In the genomic region with DNA sequence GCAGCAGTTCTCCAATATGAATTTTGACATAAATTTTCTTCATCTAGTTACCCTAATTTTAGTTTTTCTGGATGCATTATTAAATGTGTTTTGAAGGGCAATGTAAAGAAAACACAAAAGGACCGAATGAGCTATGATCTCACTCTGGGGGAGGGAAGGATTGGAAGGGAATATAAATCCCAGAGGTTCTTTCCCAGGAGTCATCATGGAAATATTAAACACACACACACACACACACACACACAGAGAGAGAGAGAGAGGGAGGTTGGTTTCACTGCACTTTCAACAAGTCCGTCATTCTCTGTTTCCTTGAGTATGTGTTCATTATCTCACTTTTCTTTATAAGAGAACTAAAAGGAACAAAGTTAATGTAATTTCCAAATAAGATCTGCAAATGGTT, we compare ENCODE assay signal across 13 cellular contexts.
DNase-seq lines count a peak whose midpoint lies in the region; ATAC-seq and TF ChIP-seq lines count a peak whose summit lies in the region.
"Had no signal": no experiment of that assay in that cellular context is flagged by ENCODE, and none has a peak within 500 bp of the region (broad histone marks: within the 10 kb centered on the region; RNA-seq: fewer than 3 reads in every experiment).

No MANE protein-coding gene starts in this region.

- H3K27me3 ChIP-seq in PC-3 (ENCODE audit: low read length): no peaks in the 10 kb centered on the region
- H3K27me3 ChIP-seq: colonic mucosa had no signal

- TF ChIP-seq CTCF in PC-3 (conservative IDR thresholded peaks at IDR 0.05; ENCODE audit: low read depth, low read length) (no peak), nephron (IDR thresholded peaks at IDR 0.05; ENCODE audit: unreplicated experiment in 3 of 3) (no peak), GM13976 (IDR thresholded peaks at IDR 0.05; ENCODE audit: borderline replicate concordance, control extremely low read depth, extremely low read depth, insufficient read depth, missing control alignments) (no peak)

- H4K20me1 ChIP-seq in PC-3 (ENCODE audit: low read length): no peaks in the 10 kb centered on the region

- H2AFZ ChIP-seq in PC-3 (ENCODE audit: low read length): no peak overlapping the region

- peaks cover 5% of the 10 kb centered on the region; the same call in 1 of the 2 replicates for H3K36me3 ChIP-seq in PC-3 (ENCODE audit: low read depth, low read length)
- H3K36me3 ChIP-seq: colonic mucosa had no signal

- peaks cover 5% of the 10 kb centered on the region for H3K4me1 Mint-ChIP-seq in nephron
- no peaks in the 10 kb centered on the region for H3K4me1 Mint-ChIP-seq in stimulated activated memory B cell treated with anti-CD40 and anti-IgM and Interleukin-4, amounts not matched to agents 10 μg/mL and 1 μg/mL and 100 μg/mL, for 72 hours
- H3K4me1 Mint-ChIP-seq: activated T-helper 17 cell treated with anti-CD3 and anti-CD28 coated beads, Interleukin-2, amount 50 U/mL, for 72 hours; naive B cell; WTC11 had no signal

- no TSS peak for BruUV-seq in PC-3 (replicated peaks; lab: Mats Ljungman, UMichigan)

- peak overlapping the region; percentile 93 for H3K9ac ChIP-seq in PC-3 (ENCODE audit: low read length)

- no peaks in the 10 kb centered on the region for H3K27me3 Mint-ChIP-seq in nephron (ENCODE audit: low read depth)
- H3K27me3 Mint-ChIP-seq in stimulated activated memory B cell treated with anti-CD40 and anti-IgM and Interleukin-4, amounts not matched to agents 10 μg/mL and 1 μg/mL and 100 μg/mL, for 72 hours: no peaks in the 10 kb centered on the region

- intact Hi-C loops in PC-3 (cut with micrococcal nuclease): no loop called here

- CTCF ChIA-PET in PC-3 (lab: Charles Lee): interaction anchor here (1.0 to 1.1 kb wide), 2 partner anchors 21 to 71 kb away, joined by 3 read pairs; a partner anchor contains a TSS

- no peak overlapping the region for H3K4me3 Mint-ChIP-seq in nephron
- no peak overlapping the region for H3K4me3 Mint-ChIP-seq in stimulated activated memory B cell treated with anti-CD40 and anti-IgM and Interleukin-4, amounts not matched to agents 10 μg/mL and 1 μg/mL and 100 μg/mL, for 72 hours
- H3K4me3 Mint-ChIP-seq: activated T-helper 17 cell treated with anti-CD3 and anti-CD28 coated beads, Interleukin-2, amount 50 U/mL, for 72 hours; naive B cell; WTC11 had no signal

- H3K79me2 ChIP-seq in PC-3 (ENCODE audit: low read length): peaks cover 64% of the 10 kb centered on the region

- DNase-seq in Daoy (ENCODE audit: low read depth) (peak; percentile 94), PC-3 (peak; percentile 92), dermis microvascular lymphatic vessel endothelial cell (ENCODE audit: low read depth in 2 of 2) (peak; percentile 81 to 96), C1 segment of cervical spinal cord (lab: John Stamatoyannopoulos, UW) (no peak), GM13976 (ENCODE audit: low spot score) (no peak)
- DNase-seq: colonic mucosa, naive B cell, NCI-H2081 treated with DMSO at 0.1 percent for 48 hours had no signal

- ATAC-seq in PC-3 (peak; percentile 47), HG02588 (IDR thresholded peaks at IDR 0.05; ENCODE audit: unreplicated experiment) (no peak)
- no peak for ATAC-seq in stimulated activated memory B cell treated with anti-CD40 and anti-IgM and Interleukin-4, amounts not matched to agents 10 μg/mL and 1 μg/mL and 100 μg/mL, for 72 hours
- ATAC-seq: WTC11 had no signal

- H3K4me1 ChIP-seq in PC-3 (ENCODE audit: insufficient read depth, low read length): peaks cover 82% of the 10 kb centered on the region
- H3K4me1 ChIP-seq: colonic mucosa had no signal

- no peaks in the 10 kb centered on the region for H3K9me3 Mint-ChIP-seq in nephron
- peaks cover 6% of the 10 kb centered on the region for H3K9me3 Mint-ChIP-seq in stimulated activated memory B cell treated with anti-CD40 and anti-IgM and Interleukin-4, amounts not matched to agents 10 μg/mL and 1 μg/mL and 100 μg/mL, for 72 hours
- H3K9me3 Mint-ChIP-seq: activated T-helper 17 cell treated with anti-CD3 and anti-CD28 coated beads, Interleukin-2, amount 50 U/mL, for 72 hours had no signal

- peaks cover 16% of the 10 kb centered on the region for H3F3A ChIP-seq in PC-3 (ENCODE audit: low read length, unreplicated experiment)

- H3K4me3 ChIP-seq in PC-3 (ENCODE audit: low read length): peak overlapping the region; percentile 34; the same call in 1 of the 2 replicates
- H3K4me3 ChIP-seq: colonic mucosa had no signal

- peak overlapping the region; percentile 70 to 89 (median 78) for H3K27ac Mint-ChIP-seq in nephron
- H3K27ac Mint-ChIP-seq in stimulated activated memory B cell treated with anti-CD40 and anti-IgM and Interleukin-4, amounts not matched to agents 10 μg/mL and 1 μg/mL and 100 μg/mL, for 72 hours: no peak overlapping the region
- H3K27ac Mint-ChIP-seq: WTC11 had no signal

- H3K4me2 ChIP-seq in PC-3 (ENCODE audit: low read length): peak overlapping the region; percentile 74

- in situ Hi-C loops in GM13976 (cut with MboI; ENCODE audit: low sequenced_read_pairs, unreplicated experiment): no loop called here

- peak overlapping the region; percentile 98 for H3K27ac ChIP-seq in PC-3 (ENCODE audit: low read length)
- H3K27ac ChIP-seq: colonic mucosa had no signal

- H3K36me3 Mint-ChIP-seq in nephron (ENCODE audit: low read depth): no peaks in the 10 kb centered on the region
- H3K36me3 Mint-ChIP-seq in stimulated activated memory B cell treated with anti-CD40 and anti-IgM and Interleukin-4, amounts not matched to agents 10 μg/mL and 1 μg/mL and 100 μg/mL, for 72 hours: no peaks in the 10 kb centered on the region
- H3K36me3 Mint-ChIP-seq: naive B cell, WTC11 had no signal

- no peaks in the 10 kb centered on the region for H3K9me3 ChIP-seq in PC-3 (ENCODE audit: low read length)
- H3K9me3 ChIP-seq: colonic mucosa had no signal

- no peaks in the 10 kb centered on the region for H3K9me2 ChIP-seq in PC-3 (replicated peaks; ENCODE audit: low read length)

- POLR2A ChIA-PET in PC-3 (lab: Charles Lee; ENCODE audit: unreplicated experiment): interaction anchor here (0.6 to 2.1 kb wide), 9 partner anchors 9 to 1986 kb away, joined by 3 to 35 read pairs (median 4); a partner anchor contains a TSS

Comparison
In these comparisons a context has a peak if more than half of its experiments do, and no peak if none do; other contexts are left out.
1. DNase-seq: peak in Daoy (single experiment), PC-3 (single experiment) and dermis microvascular lymphatic vessel endothelial cell (2 of 2); none in C1 segment of cervical spinal cord (0 of 14) and GM13976 (single experiment).